1 cellular context compared by ENCODE assay signal in genomic region chr2:197279997-197280756, GRCh38.
TF ChIP-seq lines count a peak whose summit lies in the region.

No MANE protein-coding gene starts in this region.

TF ChIP-seq in GM12878, 131 proteins besides CTCF, POLR2A, EP300 and RAD21 (continued from another document):
- TF ChIP-seq, protein P1, sequence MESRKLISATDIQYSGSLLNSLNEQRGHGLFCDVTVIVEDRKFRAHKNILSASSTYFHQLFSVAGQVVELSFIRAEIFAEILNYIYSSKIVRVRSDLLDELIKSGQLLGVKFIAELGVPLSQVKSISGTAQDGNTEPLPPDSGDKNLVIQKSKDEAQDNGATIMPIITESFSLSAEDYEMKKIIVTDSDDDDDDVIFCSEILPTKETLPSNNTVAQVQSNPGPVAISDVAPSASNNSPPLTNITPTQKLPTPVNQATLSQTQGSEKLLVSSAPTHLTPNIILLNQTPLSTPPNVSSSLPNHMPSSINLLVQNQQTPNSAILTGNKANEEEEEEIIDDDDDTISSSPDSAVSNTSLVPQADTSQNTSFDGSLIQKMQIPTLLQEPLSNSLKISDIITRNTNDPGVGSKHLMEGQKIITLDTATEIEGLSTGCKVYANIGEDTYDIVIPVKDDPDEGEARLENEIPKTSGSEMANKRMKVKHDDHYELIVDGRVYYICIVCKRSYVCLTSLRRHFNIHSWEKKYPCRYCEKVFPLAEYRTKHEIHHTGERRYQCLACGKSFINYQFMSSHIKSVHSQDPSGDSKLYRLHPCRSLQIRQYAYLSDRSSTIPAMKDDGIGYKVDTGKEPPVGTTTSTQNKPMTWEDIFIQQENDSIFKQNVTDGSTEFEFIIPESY (IDR thresholded peaks at IDR 0.05) = peak; percentile 87
- TF ChIP-seq BCLAF1 (IDR thresholded peaks at IDR 0.05) (no peak), PKNOX1 (IDR thresholded peaks at IDR 0.05) (0 out of 2 replicates have a peak, but pooled peaks have one; percentile 20)
